Comparison of ENCODE assay signal across 8 cellular contexts in the genomic region with DNA sequence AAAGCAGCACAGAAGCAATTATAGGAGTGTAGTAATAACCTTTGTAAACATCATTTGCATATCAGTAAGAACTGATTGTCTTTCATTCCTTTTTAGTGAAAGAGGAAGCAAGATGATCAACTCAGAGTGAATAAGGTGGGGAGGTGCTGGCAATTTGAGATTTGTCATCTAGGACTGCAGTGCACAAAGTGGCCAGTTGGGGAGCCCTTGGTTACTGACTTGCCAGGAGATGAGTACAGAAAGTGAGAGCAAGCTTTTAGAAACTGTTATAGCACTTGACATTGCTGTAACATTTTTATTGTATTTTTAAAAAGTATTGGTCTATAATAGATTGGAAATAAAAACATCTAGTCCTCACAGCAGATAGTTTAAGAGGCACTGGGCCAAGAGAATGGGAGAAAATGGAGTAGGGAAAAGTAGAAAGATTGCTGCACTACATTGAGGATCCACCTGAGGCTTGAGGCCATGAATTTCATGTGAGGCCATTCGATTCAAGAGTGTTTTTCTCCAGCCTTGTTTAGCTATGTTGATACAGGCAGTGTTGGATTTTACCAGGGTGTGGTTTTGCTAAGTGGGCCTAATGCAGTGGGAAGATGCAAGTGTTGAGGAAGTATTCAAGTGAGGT. TPM values are rescaled to one million over a fixed set of nuclear protein-coding genes. Genes with fewer than 3 reads are reported as not detected.
DNase-seq lines count a peak whose midpoint lies in the region; ATAC-seq and TF ChIP-seq lines count a peak whose summit lies in the region.

No MANE protein-coding gene starts in this region.

- H3K27ac ChIP-seq in iPS DF 6.9 (ENCODE audit: low read length) (no peak overlapping the region), sigmoid colon (no peak overlapping the region)

- H3K27ac Mint-ChIP-seq in activated naive CD8-positive, alpha-beta T cell = peak overlapping the region; percentile 42

- H3K36me3 ChIP-seq in iPS DF 6.9 (ENCODE audit: control insufficient read depth, insufficient read depth, low read length) (no peaks in the 10 kb centered on the region), sigmoid colon (no peaks in the 10 kb centered on the region)

- intact Hi-C loops in sigmoid colon (cut with DNase I) = no loop called here

- H3K9me3 Mint-ChIP-seq in activated naive CD8-positive, alpha-beta T cell (ENCODE audit: low read depth) = no peaks in the 10 kb centered on the region

- no peaks in the 10 kb centered on the region for H3K9me3 ChIP-seq in iPS DF 6.9 (ENCODE audit: control insufficient read depth, insufficient read depth, low read length)
- no peaks in the 10 kb centered on the region for H3K9me3 ChIP-seq in sigmoid colon

- WGBS in iPS DF 6.9 (ENCODE audit: insufficient coverage, insufficient read length) = no CpG with 5 or more reads among the region's 1 CpG
- 56 to 71% methylated on average over 1 of the region's 1 CpG for WGBS in sigmoid colon, 2 donors

- TF ChIP-seq EP300 in sigmoid colon (IDR thresholded peaks at IDR 0.05) = no peak

- peak; percentile 60 for TF ChIP-seq CTCF in GM10248 (IDR thresholded peaks at IDR 0.05; ENCODE audit: control extremely low read depth, extremely low read depth, low read depth, missing control alignments)
- peak in 2 of 4 experiments; percentile 5 to 37 for TF ChIP-seq CTCF in sigmoid colon (IDR thresholded peaks at IDR 0.05)

- H3K4me3 Mint-ChIP-seq in activated naive CD8-positive, alpha-beta T cell = no peak overlapping the region

- CTCF ChIA-PET in GM10248 (lab: Yijun Ruan, JAX) = interaction anchor here (0.8 to 4.9 kb wide), 25 partner anchors 11 to 1636 kb away, joined by 3 to 39 read pairs (median 4); no protein-coding TSS in a partner anchor

- H3K4me1 Mint-ChIP-seq in activated naive CD8-positive, alpha-beta T cell (ENCODE audit: low read depth) = peaks cover 2% of the 10 kb centered on the region

- H3K4me3 ChIP-seq in iPS DF 6.9 (ENCODE audit: low read length) = no peak overlapping the region
- H3K4me3 ChIP-seq in sigmoid colon = no peak overlapping the region

- peak; percentile 75 for DNase-seq in GM10248 (ENCODE audit: extremely low spot score)
- peak; percentile 48 for DNase-seq in HPDE6-E6E7 (ENCODE audit: extremely low spot score)
- peak; percentile 12 for DNase-seq in SKM-1 (lab: John Stamatoyannopoulos, UW; ENCODE audit: unreplicated experiment)
- peak; percentile 29 for DNase-seq in iPS DF 6.9 (ENCODE audit: low read depth, low spot score)
- peak; percentile 37 to 60 (median 50) for DNase-seq in stimulated activated CD4-positive, alpha-beta T cell treated with anti-CD3 and anti-CD28 coated beads, TNF-alpha, amount 100 ng/mL, for 48 hours (ENCODE audit: low read depth in 3 of 3)
- DNase-seq in sigmoid colon = no peak

- peaks cover 10% of the 10 kb centered on the region for H3K27me3 Mint-ChIP-seq in activated naive CD8-positive, alpha-beta T cell

- H3K27me3 ChIP-seq in iPS DF 6.9 (ENCODE audit: control insufficient read depth, insufficient read depth, low read length) = no peaks in the 10 kb centered on the region
- H3K27me3 ChIP-seq in sigmoid colon = no peaks in the 10 kb centered on the region

- peak; percentile 99 for ATAC-seq in GM21447 (IDR thresholded peaks at IDR 0.05; ENCODE audit: unreplicated experiment)

- H3K36me3 Mint-ChIP-seq in activated naive CD8-positive, alpha-beta T cell = no peaks in the 10 kb centered on the region

- no peak for TF ChIP-seq POLR2A in sigmoid colon (IDR thresholded peaks at IDR 0.05)

- no peaks in the 10 kb centered on the region for H3K4me1 ChIP-seq in iPS DF 6.9 (ENCODE audit: control insufficient read depth, insufficient read depth, low read length)
- H3K4me1 ChIP-seq in sigmoid colon = no peaks in the 10 kb centered on the region

- POLR2A ChIA-PET in GM10248 (lab: Yijun Ruan, JAX) = no interaction called here

RNA-seq across cellular contexts. Expression of a gene that starts 47.9 kb away (rescaled TPM):
- total RNA-seq in sigmoid colon = under 1 TPM in 3 of 4 donors, not detected in 1; under 0.01 TPM
- polyA plus RNA-seq in sigmoid colon = under 1 TPM in 1 of 3 donors, not detected in 2; 0.03 TPM
